In the genomic region with DNA sequence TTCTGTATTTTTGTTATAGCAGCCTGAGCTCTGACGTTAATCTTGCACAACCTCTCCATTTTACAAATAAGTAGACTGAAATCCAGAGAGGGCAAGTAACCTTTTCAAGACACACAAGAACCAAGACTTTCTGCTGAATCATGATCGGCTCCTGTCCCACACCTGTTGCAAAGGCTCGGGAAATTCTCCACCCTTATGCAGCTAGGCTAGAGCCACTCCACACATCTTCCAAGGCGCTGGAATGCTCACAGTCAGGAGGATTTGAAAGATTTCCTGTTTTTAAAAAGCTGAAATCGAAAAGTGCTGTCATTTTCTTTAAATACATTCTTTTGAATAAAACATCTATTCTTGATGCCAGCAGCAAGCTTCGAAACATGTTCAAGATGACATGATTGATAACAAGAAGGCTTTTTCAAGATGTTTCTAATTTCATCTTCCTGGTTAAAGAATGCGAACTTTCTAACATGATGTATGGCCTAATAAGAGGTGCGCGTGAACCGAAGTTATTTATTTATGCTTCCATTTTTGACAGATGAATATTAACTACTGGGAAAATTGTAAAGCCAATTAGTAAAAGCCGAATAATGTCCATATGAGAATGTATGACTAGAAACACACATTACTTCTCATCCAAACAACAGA, we compare ENCODE assay signal across 27 cellular contexts.
"Had no signal": no experiment of that assay in that cellular context is flagged by ENCODE, and none has a peak within 500 bp of the region (broad histone marks: within the 10 kb centered on the region; RNA-seq: fewer than 3 reads in every experiment).

No MANE protein-coding gene starts in this region.

- H3K36me3 ChIP-seq: colonic mucosa, heart right ventricle, left lung, ovary, prostate gland, transverse colon, uterus had no signal

- ATAC-seq: activated CD4-positive, alpha-beta T cell treated with anti-CD3 and anti-CD28 coated beads for 36 hours; activated CD8-positive, alpha-beta memory T cell treated with anti-CD3 and anti-CD28 coated beads, Interleukin-2, amount 10 ng/mL, durations not matched to agents 7 days and 5 days; activated CD8-positive, alpha-beta T cell treated with anti-CD3 and anti-CD28 coated beads, Interleukin-2, amount 10 ng/mL, durations not matched to agents 7 days and 5 days; activated naive CD8-positive, alpha-beta T cell treated with anti-CD3 and anti-CD28 coated beads, Interleukin-2, amount 50 U/mL, for 24 hours; foreskin keratinocyte; heart right ventricle; left lung; sciatic nerve; stimulated activated naive CD8-positive, alpha-beta T cell treated with anti-CD3 and anti-CD28 coated beads, Interleukin-15, Interleukin-2, amounts not matched to agents 100 U/mL and 50 U/mL, for 24 hours; T-helper 17 cell had no signal

- H3K9me3 ChIP-seq: colonic mucosa, heart right ventricle, left lung, ovary, prostate gland, testis, transverse colon, uterus had no signal

- H3K4me3 ChIP-seq: colonic mucosa, heart right ventricle, left lung, lung, ovary, prostate gland, skin epidermis, testis, transverse colon, uterus had no signal

- H3K27ac ChIP-seq: colonic mucosa, foreskin keratinocyte, heart right ventricle, left lung, ovary, prostate gland, skin epidermis, testis, transverse colon, uterus had no signal

- DNase-seq: activated B cell treated with CpG ODN at 0.5 μM for 24 hours; activated CD4-positive, alpha-beta T cell treated with anti-CD3 and anti-CD28 coated beads for 36 hours; activated CD8-positive, alpha-beta memory T cell treated with anti-CD3 and anti-CD28 coated beads, Interleukin-2, amount 10 ng/mL, durations not matched to agents 7 days and 5 days; activated CD8-positive, alpha-beta T cell treated with anti-CD3 and anti-CD28 coated beads, Interleukin-2, amount 10 ng/mL, durations not matched to agents 7 days and 5 days; activated naive CD8-positive, alpha-beta T cell treated with anti-CD3 and anti-CD28 coated beads, Interleukin-2, amount 50 U/mL, for 24 hours; activated T-cell treated with anti-CD3 and anti-CD28 coated beads, Interleukin-2, amount 50 U/mL, for 48 hours; amygdala; colonic mucosa; effector CD8-positive, alpha-beta T cell; foreskin keratinocyte; heart right ventricle; left lung; nephron progenitor cell; ovary; retina; stimulated activated CD4-positive, alpha-beta T cell treated with anti-CD3 and anti-CD28 coated beads, Interleukin-12 subunit alpha, Interleukin-12 subunit beta, amount 100 ng/mL, for 4 hours; stimulated activated CD4-positive, alpha-beta T cell treated with anti-CD3 and anti-CD28 coated beads, Interleukin-4, amount 100 ng/mL, for 1 hour; stimulated activated naive CD8-positive, alpha-beta T cell treated with anti-CD3 and anti-CD28 coated beads, Interleukin-15, Interleukin-2, amounts not matched to agents 100 U/mL and 50 U/mL, for 24 hours; T-helper 17 cell; T1000; testis; transverse colon; uterus had no signal

- H3K27me3 ChIP-seq: colonic mucosa, heart right ventricle, left lung, ovary, testis, transverse colon, uterus had no signal

- H3K4me1 ChIP-seq: colonic mucosa, foreskin keratinocyte, prostate gland, testis had no signal
